Comparison of ENCODE assay signal across 8 cellular contexts in genomic region chr16:2152695-2153506, GRCh38. TPM values are rescaled to one million over a fixed set of nuclear protein-coding genes. Genes with fewer than 3 reads are reported as not detected.
DNase-seq lines count a peak whose midpoint lies in the region; ATAC-seq lines count a peak whose summit lies in the region.

No MANE protein-coding gene starts in this region.

- H3K4me3 Mint-ChIP-seq in activated T-helper 2 cell treated with anti-CD3 and anti-CD28 coated beads, Interferon-gamma antibody, Interleukin-2, Interleukin-4, amounts not matched to agents 10 μg/mL and 5 μg/mL and 100 μg/mL, durations not matched to agents 14 hours and 24 hours and 36 hours (ENCODE audit: low read depth), result peak overlapping the region; percentile 87
- H3K4me3 Mint-ChIP-seq in stimulated activated naive B cell treated with anti-CD40 and anti-IgM and Interleukin-4, amounts not matched to agents 10 μg/mL and 1 μg/mL and 100 μg/mL, for 72 hours, result peak overlapping the region; percentile 80 to 96

- H3K27me3 Mint-ChIP-seq in activated T-helper 2 cell treated with anti-CD3 and anti-CD28 coated beads, Interferon-gamma antibody, Interleukin-2, Interleukin-4, amounts not matched to agents 10 μg/mL and 5 μg/mL and 100 μg/mL, durations not matched to agents 14 hours and 24 hours and 36 hours (ENCODE audit: low read depth), result no peaks in the 10 kb centered on the region
- no peaks in the 10 kb centered on the region for H3K27me3 Mint-ChIP-seq in stimulated activated naive B cell treated with anti-CD40 and anti-IgM and Interleukin-4, amounts not matched to agents 10 μg/mL and 1 μg/mL and 100 μg/mL, for 72 hours

- DNase-seq in DMS53 treated with DMSO at 0.1 percent for 48 hours (lab: John Stamatoyannopoulos, UW; ENCODE audit: unreplicated experiment) (peak; percentile 9), GM03348 (ENCODE audit: low spot score) (no peak), iPS-NIHi11 (ENCODE audit: low spot score) (no peak)
- no peak for DNase-seq in Jurkat, Clone E6-1 (ENCODE audit: low read depth, low spot score)
- no peak for DNase-seq in activated T-helper 2 cell treated with anti-CD3 and anti-CD28 coated beads, Interferon-gamma antibody, Interleukin-2, Interleukin-4, amounts not matched to agents 10 μg/mL and 5 μg/mL and 100 μg/mL, durations not matched to agents 14 hours and 24 hours and 36 hours (ENCODE audit: low spot score)
- DNase-seq in stimulated activated naive B cell treated with anti-CD40 and anti-IgM and Interleukin-4, amounts not matched to agents 10 μg/mL and 1 μg/mL and 100 μg/mL, for 72 hours, result no peak
- DNase-seq in activated CD4-positive, CD25-positive, alpha-beta regulatory T cell treated with anti-CD3 and anti-CD28 coated beads, Interleukin-2, amount 50 U/mL, for 72 hours, result no peak

- H3K9me3 Mint-ChIP-seq in activated T-helper 2 cell treated with anti-CD3 and anti-CD28 coated beads, Interferon-gamma antibody, Interleukin-2, Interleukin-4, amounts not matched to agents 10 μg/mL and 5 μg/mL and 100 μg/mL, durations not matched to agents 14 hours and 24 hours and 36 hours, result no peaks in the 10 kb centered on the region
- H3K9me3 Mint-ChIP-seq in stimulated activated naive B cell treated with anti-CD40 and anti-IgM and Interleukin-4, amounts not matched to agents 10 μg/mL and 1 μg/mL and 100 μg/mL, for 72 hours, result no peaks in the 10 kb centered on the region

- H3K4me3 ChIP-seq in Jurkat, Clone E6-1 (ENCODE audit: low read length), result peak overlapping the region; percentile 99
- peak overlapping the region; percentile 100 for H3K4me3 ChIP-seq in iPS-18c (ENCODE audit: insufficient read depth, low read depth, low read length)

- no peak for ATAC-seq in stimulated activated naive B cell treated with anti-CD40 and anti-IgM and Interleukin-4, amounts not matched to agents 10 μg/mL and 1 μg/mL and 100 μg/mL, for 72 hours (replicated peaks)

- H3K27ac Mint-ChIP-seq in activated T-helper 2 cell treated with anti-CD3 and anti-CD28 coated beads, Interferon-gamma antibody, Interleukin-2, Interleukin-4, amounts not matched to agents 10 μg/mL and 5 μg/mL and 100 μg/mL, durations not matched to agents 14 hours and 24 hours and 36 hours, result peak overlapping the region; percentile 82
- H3K27ac Mint-ChIP-seq in stimulated activated naive B cell treated with anti-CD40 and anti-IgM and Interleukin-4, amounts not matched to agents 10 μg/mL and 1 μg/mL and 100 μg/mL, for 72 hours, result peak overlapping the region; percentile 95

- intact Hi-C loops in activated T-helper 2 cell treated with anti-CD3 and anti-CD28 coated beads, Interferon-gamma antibody, Interleukin-2, Interleukin-4, amounts not matched to agents 10 μg/mL and 5 μg/mL and 100 μg/mL, durations not matched to agents 14 hours and 24 hours and 36 hours (cut with micrococcal nuclease), result loop anchor here (10.0 kb wide), 1 partner anchor 362 kb away; the partner anchor contains the start of gene ATP6V0C

- H3K4me1 Mint-ChIP-seq in activated T-helper 2 cell treated with anti-CD3 and anti-CD28 coated beads, Interferon-gamma antibody, Interleukin-2, Interleukin-4, amounts not matched to agents 10 μg/mL and 5 μg/mL and 100 μg/mL, durations not matched to agents 14 hours and 24 hours and 36 hours (ENCODE audit: low read depth), result peaks cover 23% of the 10 kb centered on the region
- H3K4me1 Mint-ChIP-seq in stimulated activated naive B cell treated with anti-CD40 and anti-IgM and Interleukin-4, amounts not matched to agents 10 μg/mL and 1 μg/mL and 100 μg/mL, for 72 hours, result peaks cover 42 to 83% of the 10 kb centered on the region in 2 donors

- H3K36me3 Mint-ChIP-seq in activated T-helper 2 cell treated with anti-CD3 and anti-CD28 coated beads, Interferon-gamma antibody, Interleukin-2, Interleukin-4, amounts not matched to agents 10 μg/mL and 5 μg/mL and 100 μg/mL, durations not matched to agents 14 hours and 24 hours and 36 hours (ENCODE audit: low read depth), result peaks cover 53% of the 10 kb centered on the region
- H3K36me3 Mint-ChIP-seq in stimulated activated naive B cell treated with anti-CD40 and anti-IgM and Interleukin-4, amounts not matched to agents 10 μg/mL and 1 μg/mL and 100 μg/mL, for 72 hours, result peaks cover 50 to 62% of the 10 kb centered on the region in 2 donors

- H3K9me3 ChIP-seq in iPS-18c (ENCODE audit: control insufficient read depth, insufficient read depth, low read length), result peaks cover 4% of the 10 kb centered on the region

RNA-seq across cellular contexts. Expression of gene TRAF7, which starts 2.7 kb away (rescaled TPM):
- polyA plus RNA-seq in Jurkat, Clone E6-1 (2012; ENCODE audit: insufficient read depth, insufficient read length), result 78.3 TPM
- total RNA-seq in activated T-helper 2 cell treated with anti-CD3 and anti-CD28 coated beads, Interferon-gamma antibody, Interleukin-2, Interleukin-4, amounts not matched to agents 10 μg/mL and 5 μg/mL and 100 μg/mL, durations not matched to agents 14 hours and 24 hours and 36 hours, result 69.8 and 70.7 TPM in 2 replicates

RNA-seq across cellular contexts. Expression of gene RAB26, which starts 4.5 kb away (rescaled TPM):
- 17.0 TPM for polyA plus RNA-seq in Jurkat, Clone E6-1 (2012; ENCODE audit: insufficient read depth, insufficient read length)
- 0.46 and 0.59 TPM in 2 replicates for total RNA-seq in activated T-helper 2 cell treated with anti-CD3 and anti-CD28 coated beads, Interferon-gamma antibody, Interleukin-2, Interleukin-4, amounts not matched to agents 10 μg/mL and 5 μg/mL and 100 μg/mL, durations not matched to agents 14 hours and 24 hours and 36 hours

RNA-seq across cellular contexts. Expression of gene PKD1, which starts 17.2 kb away (rescaled TPM):
- 75.1 TPM for polyA plus RNA-seq in Jurkat, Clone E6-1 (2012; ENCODE audit: insufficient read depth, insufficient read length)
- 86.9 and 94.4 TPM in 2 replicates for total RNA-seq in activated T-helper 2 cell treated with anti-CD3 and anti-CD28 coated beads, Interferon-gamma antibody, Interleukin-2, Interleukin-4, amounts not matched to agents 10 μg/mL and 5 μg/mL and 100 μg/mL, durations not matched to agents 14 hours and 24 hours and 36 hours

RNA-seq across cellular contexts. Expression of gene CASKIN1, which starts 43.5 kb away (rescaled TPM):
- 3.2 TPM for polyA plus RNA-seq in Jurkat, Clone E6-1 (2012; ENCODE audit: insufficient read depth, insufficient read length)
- total RNA-seq in activated T-helper 2 cell treated with anti-CD3 and anti-CD28 coated beads, Interferon-gamma antibody, Interleukin-2, Interleukin-4, amounts not matched to agents 10 μg/mL and 5 μg/mL and 100 μg/mL, durations not matched to agents 14 hours and 24 hours and 36 hours, result 0.48 and 1.0 TPM in 2 replicates

RNA-seq across cellular contexts. Expression of gene MLST8, which starts 52.4 kb away (rescaled TPM):
- polyA plus RNA-seq in Jurkat, Clone E6-1 (2012; ENCODE audit: insufficient read depth, insufficient read length), result 102 TPM
- total RNA-seq in activated T-helper 2 cell treated with anti-CD3 and anti-CD28 coated beads, Interferon-gamma antibody, Interleukin-2, Interleukin-4, amounts not matched to agents 10 μg/mL and 5 μg/mL and 100 μg/mL, durations not matched to agents 14 hours and 24 hours and 36 hours, result 54.3 and 56.4 TPM in 2 replicates
